ENCODE assay signal across 8 cellular contexts in the genomic region with DNA sequence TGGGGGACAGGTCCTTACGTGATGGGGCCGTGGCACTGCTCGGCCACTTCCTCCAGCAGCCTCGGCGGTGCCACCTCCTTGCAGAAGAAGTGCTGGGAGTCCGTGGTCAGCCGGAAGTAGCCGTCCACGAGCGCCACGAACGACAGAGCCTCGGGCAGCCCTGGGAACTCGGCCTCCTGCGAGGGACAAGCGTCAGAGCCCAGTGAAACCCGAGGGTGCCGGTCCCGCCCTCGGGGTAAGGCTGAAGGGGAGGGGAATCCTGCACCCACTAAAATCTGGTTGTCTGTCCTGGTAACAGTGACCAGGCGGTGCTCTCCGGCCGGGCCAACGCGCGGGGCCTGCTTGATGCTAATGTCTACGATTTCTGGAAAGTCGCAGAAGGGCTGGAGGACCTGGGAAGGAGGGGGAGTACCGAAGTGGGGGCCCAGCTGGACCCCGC. TPM values are rescaled to one million over a fixed set of nuclear protein-coding genes. Genes with fewer than 3 reads are reported as not detected.
A peak's percentile ranks its signal among the peaks of the same experiment; 100 is the strongest.
DNase-seq lines count a peak whose midpoint lies in the region; ATAC-seq and TF ChIP-seq lines count a peak whose summit lies in the region.
"Had no signal": no experiment of that assay in that cellular context is flagged by ENCODE, and none has a peak within 500 bp of the region (broad histone marks: within the 10 kb centered on the region; RNA-seq: fewer than 3 reads in every experiment).

No MANE protein-coding gene starts in this region.

- TF ChIP-seq CTCF in endodermal cell (conservative IDR thresholded peaks at IDR 0.05) (no peak), neural crest cell (conservative IDR thresholded peaks at IDR 0.05) (no peak)

- H3K36me3 Mint-ChIP-seq in endodermal cell (ENCODE audit: low read depth) (no peaks in the 10 kb centered on the region), neural crest cell (ENCODE audit: low read depth) (no peaks in the 10 kb centered on the region)

- no peaks in the 10 kb centered on the region for H3K36me3 ChIP-seq in HUES48 (ENCODE audit: control insufficient read depth, insufficient read depth, low read length)
- H3K36me3 ChIP-seq in endodermal cell (ENCODE audit: control insufficient read depth, insufficient read depth, low read length): no peaks in the 10 kb centered on the region

- 5 to 11% methylated on average over 19 to 30 of the region's 30 CpGs for WGBS in endodermal cell (ENCODE audit: insufficient coverage in 1 of 2, insufficient read length in 1 of 2), 2 experiments

- H3K27me3 ChIP-seq in HUES48 (ENCODE audit: control insufficient read depth, insufficient read depth, low read length) (peaks cover 11% of the 10 kb centered on the region), endodermal cell (ENCODE audit: control insufficient read depth, insufficient read depth, low read length, poor library complexity, severe bottlenecking) (peaks cover 40% of the 10 kb centered on the region)

- no peak overlapping the region for H3K27ac ChIP-seq in HUES48 (ENCODE audit: low read depth, low read length)
- no peak overlapping the region for H3K27ac ChIP-seq in endodermal cell (ENCODE audit: low read depth, low read length)

- H3K4me1 ChIP-seq in HUES48 (ENCODE audit: control insufficient read depth, insufficient read depth, low read length): no peaks in the 10 kb centered on the region; the same call in 1 of the 2 replicates
- peaks cover 5% of the 10 kb centered on the region for H3K4me1 ChIP-seq in endodermal cell (ENCODE audit: control insufficient read depth, insufficient read depth, low read length)

- H3K9me3 Mint-ChIP-seq in endodermal cell (no peaks in the 10 kb centered on the region), neural crest cell (no peaks in the 10 kb centered on the region)
- H3K9me3 Mint-ChIP-seq: activated naive CD8-positive, alpha-beta T cell treated with anti-CD3 and anti-CD28 coated beads for 36 hours had no signal

- H3K4me3 Mint-ChIP-seq in endodermal cell (peak overlapping the region; percentile 56), neural crest cell (peak overlapping the region; percentile 80)
- H3K4me3 Mint-ChIP-seq: activated naive CD8-positive, alpha-beta T cell treated with anti-CD3 and anti-CD28 coated beads for 36 hours had no signal

- DNase-seq in endodermal cell: no peak
- DNase-seq in neural crest cell (ENCODE audit: low read depth, low spot score): no peak
- no peak for DNase-seq in Ammon's horn (ENCODE audit: low spot score)

- no peaks in the 10 kb centered on the region for H3K9me3 ChIP-seq in HUES48 (ENCODE audit: control insufficient read depth, insufficient read depth, low read length)
- no peaks in the 10 kb centered on the region for H3K9me3 ChIP-seq in endodermal cell (ENCODE audit: control insufficient read depth, low read length)

- H3K27ac Mint-ChIP-seq in endodermal cell (no peak overlapping the region), neural crest cell (ENCODE audit: unreplicated experiment) (no peak overlapping the region)
- H3K27ac Mint-ChIP-seq: activated naive CD8-positive, alpha-beta T cell treated with anti-CD3 and anti-CD28 coated beads for 36 hours had no signal

- H3K27me3 Mint-ChIP-seq in endodermal cell (ENCODE audit: insufficient read depth): peaks cover 70% of the 10 kb centered on the region
- H3K27me3 Mint-ChIP-seq in neural crest cell (ENCODE audit: low read depth): peaks cover 38% of the 10 kb centered on the region
- H3K27me3 Mint-ChIP-seq: activated naive CD8-positive, alpha-beta T cell treated with anti-CD3 and anti-CD28 coated beads for 36 hours had no signal

- H3K9ac ChIP-seq in HUES48 (ENCODE audit: low read depth, low read length) (no peak overlapping the region), endodermal cell (ENCODE audit: extremely low read depth, low read length, poor library complexity, severe bottlenecking) (no peak overlapping the region)

- H3K4me3 ChIP-seq in HUES48 (ENCODE audit: low read depth, low read length) (peak overlapping the region; percentile 54), endodermal cell (ENCODE audit: low read length) (peak overlapping the region; percentile 77)

- H3K4me1 Mint-ChIP-seq in endodermal cell: peaks cover 8% of the 10 kb centered on the region
- H3K4me1 Mint-ChIP-seq in neural crest cell: peaks cover 10% of the 10 kb centered on the region

- ATAC-seq in GM18502 (IDR thresholded peaks at IDR 0.05; ENCODE audit: poor library complexity, unreplicated experiment): no peak
- ATAC-seq in HG03280 (IDR thresholded peaks at IDR 0.05; ENCODE audit: unreplicated experiment): no peak

RNA-seq across cellular contexts. Expression of a gene that starts 6.4 kb away (rescaled TPM):
- total RNA-seq in endodermal cell (1 to 10 TPM; 2.8 to 3.2 TPM), neural crest cell (1.3 and 1.6 TPM in 2 replicates)
- 2.7 TPM for polyA plus RNA-seq in endodermal cell (2013, experiment 1 of 2)
- polyA plus RNA-seq in endodermal cell (2013, experiment 2 of 2): 3.0 TPM

RNA-seq across cellular contexts. Expression of a gene that starts 18.3 kb away (rescaled TPM):
- total RNA-seq in endodermal cell: 1,000 to 10,000 TPM; 1,886 to 2,166 TPM
- polyA plus RNA-seq in endodermal cell (2013, experiment 1 of 2): 2,294 TPM
- 2,156 TPM for polyA plus RNA-seq in endodermal cell (2013, experiment 2 of 2)
- 2,184 and 2,260 TPM in 2 replicates for total RNA-seq in neural crest cell

RNA-seq across cellular contexts. Expression of a gene that starts 20.1 kb away (rescaled TPM):
- total RNA-seq in endodermal cell (under 1 TPM in 1 of 2 donors, not detected in 1; 0.80 TPM), neural crest cell (not detected in 2 replicates)
- polyA plus RNA-seq in endodermal cell (2013, experiment 1 of 2): not detected
- polyA plus RNA-seq in endodermal cell (2013, experiment 2 of 2): not detected
- total RNA-seq: temporal lobe had no signal

RNA-seq across cellular contexts. Expression of a gene that starts 30.4 kb away (rescaled TPM):
- total RNA-seq in endodermal cell (under 1 TPM in 1 of 2 donors, not detected in 1; 0.15 TPM), neural crest cell (not detected in 2 replicates)
- polyA plus RNA-seq in endodermal cell (2013, experiment 1 of 2): 0.14 TPM
- 0.37 TPM for polyA plus RNA-seq in endodermal cell (2013, experiment 2 of 2)

RNA-seq across cellular contexts. Expression of a gene that starts 46.5 kb away (rescaled TPM):
- 1 to 10 TPM in 1 of 2 donors, under 1 TPM in 1; 0.70 to 1.2 TPM for total RNA-seq in endodermal cell
- 0.18 TPM for polyA plus RNA-seq in endodermal cell (2013, experiment 1 of 2)
- polyA plus RNA-seq in endodermal cell (2013, experiment 2 of 2): not detected
- total RNA-seq in neural crest cell: not detected in 2 replicates
- total RNA-seq: activated naive CD8-positive, alpha-beta T cell treated with anti-CD3 and anti-CD28 coated beads for 36 hours; temporal lobe had no signal
